ENCODE assay signal across 18 cellular contexts in the genomic region with DNA sequence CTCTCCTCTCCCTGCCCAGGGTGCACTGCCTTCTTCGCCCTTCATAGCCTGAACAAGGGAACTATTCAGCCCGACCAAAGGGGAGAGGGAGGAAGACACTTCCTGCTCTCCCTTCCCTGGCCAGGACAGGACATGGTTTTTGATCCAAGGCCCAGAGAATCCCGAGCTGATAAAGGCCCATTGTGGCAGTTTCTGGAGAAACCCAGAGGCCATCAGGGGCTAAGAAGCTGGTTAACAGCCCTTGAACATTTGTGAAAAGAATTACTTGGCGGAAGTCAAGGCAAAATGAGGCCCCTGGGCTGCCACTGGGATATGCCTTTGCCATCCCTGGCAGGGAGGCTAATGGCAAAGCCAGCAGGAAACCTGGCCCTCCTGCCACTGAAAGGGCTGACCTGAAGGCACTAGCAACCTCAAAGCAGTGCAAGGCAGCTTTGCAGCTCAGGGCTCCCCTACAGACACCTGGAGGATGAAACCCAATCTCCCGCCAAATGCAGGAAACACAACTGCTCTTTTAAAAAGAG. TPM values are rescaled to one million over a fixed set of nuclear protein-coding genes. Genes with fewer than 3 reads are reported as not detected.
DNase-seq lines count a peak whose midpoint lies in the region; ATAC-seq and TF ChIP-seq lines count a peak whose summit lies in the region.
"Had no signal": no experiment of that assay in that cellular context is flagged by ENCODE, and none has a peak within 500 bp of the region (broad histone marks: within the 10 kb centered on the region; RNA-seq: fewer than 3 reads in every experiment).

No MANE protein-coding gene starts in this region.

- TF ChIP-seq CTCF in natural killer cell (IDR thresholded peaks at IDR 0.05): no peak
- no peak for TF ChIP-seq CTCF in upper lobe of right lung (IDR thresholded peaks at IDR 0.05)

- peaks cover 41% of the 10 kb centered on the region for H3K36me3 ChIP-seq in upper lobe of right lung

- peaks cover 25% of the 10 kb centered on the region for H3K36me3 Mint-ChIP-seq in activated naive CD8-positive, alpha-beta T cell treated with anti-CD3 and anti-CD28 coated beads, Interleukin-2, amount 10 ng/mL, durations not matched to agents 7 days and 5 days
- peaks cover 38% of the 10 kb centered on the region for H3K36me3 Mint-ChIP-seq in activated naive CD8-positive, alpha-beta T cell treated with anti-CD3 and anti-CD28 coated beads, Interleukin-2, amount 50 U/mL, for 24 hours (ENCODE audit: low read depth)
- no peaks in the 10 kb centered on the region for H3K36me3 Mint-ChIP-seq in natural killer cell

- no peak for DNase-seq in activated naive CD8-positive, alpha-beta T cell treated with anti-CD3 and anti-CD28 coated beads, Interleukin-2, amount 10 ng/mL, durations not matched to agents 7 days and 5 days
- no peak for DNase-seq in activated naive CD8-positive, alpha-beta T cell treated with anti-CD3 and anti-CD28 coated beads, Interleukin-2, amount 50 U/mL, for 24 hours
- DNase-seq in natural killer cell: no peak
- no peak for DNase-seq in upper lobe of right lung
- DNase-seq in RPMI8226: no peak
- no peak for DNase-seq in iPS-NIHi11 (ENCODE audit: low spot score)
- DNase-seq in cardiac septum (ENCODE audit: low spot score): no peak
- DNase-seq: activated CD4-positive, alpha-beta memory T cell treated with anti-CD3 and anti-CD28 coated beads for 36 hours; activated gamma-delta T cell; glutamatergic neuron; GOT3; left cardiac atrium; NCI-H1436 treated with DMSO at 0.1 percent for 48 hours; SHP77; T-helper 9 cell had no signal

- peaks cover under 1% of the 10 kb centered on the region for H3K27me3 Mint-ChIP-seq in activated naive CD8-positive, alpha-beta T cell treated with anti-CD3 and anti-CD28 coated beads, Interleukin-2, amount 10 ng/mL, durations not matched to agents 7 days and 5 days
- no peaks in the 10 kb centered on the region for H3K27me3 Mint-ChIP-seq in activated naive CD8-positive, alpha-beta T cell treated with anti-CD3 and anti-CD28 coated beads, Interleukin-2, amount 50 U/mL, for 24 hours
- H3K27me3 Mint-ChIP-seq in natural killer cell (ENCODE audit: low read depth in 2 of 2): no peaks in the 10 kb centered on the region
- H3K27me3 Mint-ChIP-seq: activated CD4-positive, alpha-beta memory T cell treated with anti-CD3 and anti-CD28 coated beads for 36 hours had no signal

- no peak for ATAC-seq in activated naive CD8-positive, alpha-beta T cell treated with anti-CD3 and anti-CD28 coated beads, Interleukin-2, amount 10 ng/mL, durations not matched to agents 7 days and 5 days (ENCODE audit: low read depth)
- ATAC-seq in activated naive CD8-positive, alpha-beta T cell treated with anti-CD3 and anti-CD28 coated beads, Interleukin-2, amount 50 U/mL, for 24 hours: no peak
- ATAC-seq in natural killer cell (no peak), upper lobe of right lung (no peak)
- ATAC-seq: left cardiac atrium had no signal

- no peaks in the 10 kb centered on the region for H3K9me3 ChIP-seq in upper lobe of right lung

- no peak overlapping the region for H3K4me3 Mint-ChIP-seq in activated naive CD8-positive, alpha-beta T cell treated with anti-CD3 and anti-CD28 coated beads, Interleukin-2, amount 10 ng/mL, durations not matched to agents 7 days and 5 days
- no peak overlapping the region for H3K4me3 Mint-ChIP-seq in activated naive CD8-positive, alpha-beta T cell treated with anti-CD3 and anti-CD28 coated beads, Interleukin-2, amount 50 U/mL, for 24 hours
- no peak overlapping the region for H3K4me3 Mint-ChIP-seq in natural killer cell
- H3K4me3 Mint-ChIP-seq: activated CD4-positive, alpha-beta memory T cell treated with anti-CD3 and anti-CD28 coated beads for 36 hours had no signal

- H3K4me3 ChIP-seq in upper lobe of right lung: no peak overlapping the region
- H3K4me3 ChIP-seq: cardiac muscle cell had no signal

- H3K27ac Mint-ChIP-seq in activated naive CD8-positive, alpha-beta T cell treated with anti-CD3 and anti-CD28 coated beads, Interleukin-2, amount 10 ng/mL, durations not matched to agents 7 days and 5 days: peak overlapping the region; percentile 72
- no peak overlapping the region for H3K27ac Mint-ChIP-seq in activated naive CD8-positive, alpha-beta T cell treated with anti-CD3 and anti-CD28 coated beads, Interleukin-2, amount 50 U/mL, for 24 hours
- H3K27ac Mint-ChIP-seq in natural killer cell: peak overlapping the region; percentile 94
- H3K27ac Mint-ChIP-seq: activated CD4-positive, alpha-beta memory T cell treated with anti-CD3 and anti-CD28 coated beads for 36 hours had no signal

- no peaks in the 10 kb centered on the region for H3K9me3 Mint-ChIP-seq in activated naive CD8-positive, alpha-beta T cell treated with anti-CD3 and anti-CD28 coated beads, Interleukin-2, amount 10 ng/mL, durations not matched to agents 7 days and 5 days
- no peaks in the 10 kb centered on the region for H3K9me3 Mint-ChIP-seq in activated naive CD8-positive, alpha-beta T cell treated with anti-CD3 and anti-CD28 coated beads, Interleukin-2, amount 50 U/mL, for 24 hours
- no peaks in the 10 kb centered on the region for H3K9me3 Mint-ChIP-seq in natural killer cell
- H3K9me3 Mint-ChIP-seq: activated CD4-positive, alpha-beta memory T cell treated with anti-CD3 and anti-CD28 coated beads for 36 hours had no signal

- POLR2A ChIA-PET in activated naive CD8-positive, alpha-beta T cell treated with anti-CD3 and anti-CD28 coated beads, Interleukin-2, amount 10 ng/mL, durations not matched to agents 7 days and 5 days (lab: Charles Lee): no interaction called here

- H3K4me1 ChIP-seq in upper lobe of right lung: peaks cover 21% of the 10 kb centered on the region

- intact Hi-C loops in natural killer cell (cut with micrococcal nuclease) (loop anchor here (2.0 to 10.0 kb wide), 2 partner anchors 13 to 293 kb away; no protein-coding TSS in a partner anchor), upper lobe of right lung (cut with DNase I) (no loop called here), cardiac septum (cut with DNase I) (no loop called here)

- H3K27me3 ChIP-seq in upper lobe of right lung: no peaks in the 10 kb centered on the region
- H3K27me3 ChIP-seq: cardiac muscle cell had no signal

- H3K4me1 Mint-ChIP-seq in activated naive CD8-positive, alpha-beta T cell treated with anti-CD3 and anti-CD28 coated beads, Interleukin-2, amount 10 ng/mL, durations not matched to agents 7 days and 5 days: peaks cover 32% of the 10 kb centered on the region
- peaks cover 33% of the 10 kb centered on the region for H3K4me1 Mint-ChIP-seq in activated naive CD8-positive, alpha-beta T cell treated with anti-CD3 and anti-CD28 coated beads, Interleukin-2, amount 50 U/mL, for 24 hours
- peaks cover 45 to 50% of the 10 kb centered on the region in 2 donors for H3K4me1 Mint-ChIP-seq in natural killer cell

- peak overlapping the region; percentile 94 for H3K27ac ChIP-seq in cingulate gyrus (ENCODE audit: low read depth, low read length)
- H3K27ac ChIP-seq in upper lobe of right lung: peak overlapping the region; percentile 77
- H3K27ac ChIP-seq: cardiac muscle cell, epithelial cell of prostate had no signal

RNA-seq across cellular contexts. Expression of a gene that starts 12.7 kb away (rescaled TPM):
- total RNA-seq in activated naive CD8-positive, alpha-beta T cell treated with anti-CD3 and anti-CD28 coated beads, Interleukin-2, amount 10 ng/mL, durations not matched to agents 7 days and 5 days: 100 to 1,000 TPM; 104 to 110 TPM
- total RNA-seq in natural killer cell: 10 to 100 TPM; 49.6 to 66.2 (median 60.3) TPM
- 127 TPM for total RNA-seq in upper lobe of right lung
- total RNA-seq in cardiac septum: 161 TPM

RNA-seq across cellular contexts. Expression of a gene that starts 40.0 kb away (rescaled TPM):
- 10 to 100 TPM; 43.6 to 47.7 TPM for total RNA-seq in activated naive CD8-positive, alpha-beta T cell treated with anti-CD3 and anti-CD28 coated beads, Interleukin-2, amount 10 ng/mL, durations not matched to agents 7 days and 5 days
- total RNA-seq in natural killer cell: 10 to 100 TPM; 53.8 to 79.1 (median 73.3) TPM
- total RNA-seq in upper lobe of right lung: 49.8 TPM
- total RNA-seq in cardiac septum: 22.3 TPM
